Comparison of ENCODE assay signal across 1 cellular context in genomic region chr1:108746382-108747127, GRCh38.
TF ChIP-seq lines count a peak whose summit lies in the region.

Gene STXBP3 (plus strand): TSS chr1:108746674. CDS start chr1:108746738, 64 bp downstream.

TF ChIP-seq in K562, 482 proteins besides CTCF, POLR2A, EP300 and RAD21 (continued from another document and continues in another):
- no peak for TF ChIP-seq CEBPZ (IDR thresholded peaks at IDR 0.05; ENCODE audit: borderline replicate concordance, low read depth, low read length)
- no peak for TF ChIP-seq IFI16 (CRISPR knock-in tag; IDR thresholded peaks at IDR 0.05)
- TF ChIP-seq PTBP1 (IDR thresholded peaks at IDR 0.05; ENCODE audit: low read depth, low read length) = no peak
- no peak for TF ChIP-seq ZNF77 (CRISPR knock-in tag; IDR thresholded peaks at IDR 0.05)
- 0 out of 4 replicates have a peak, but pooled peaks of 1 of the 2 experiments have one; percentile 40 for TF ChIP-seq MLX (CRISPR knock-in tag; conservative IDR thresholded peaks at IDR 0.05)
- peak; percentile 56; the same call in 1 of the 2 replicates for TF ChIP-seq ZBTB1 (CRISPR knock-in tag; IDR thresholded peaks at IDR 0.05; ENCODE audit: borderline replicate concordance, low read depth)
- no peak for TF ChIP-seq TAL1 (IDR thresholded peaks at IDR 0.05)
- peak; percentile 92 for TF ChIP-seq TBP (optimal IDR thresholded peaks at IDR 0.05; ENCODE audit: low read depth, low read length)
- TF ChIP-seq PCBP1 (IDR thresholded peaks at IDR 0.05; ENCODE audit: low read depth, low read length, poor library complexity, severe bottlenecking) = peak; percentile 89
- no peak for TF ChIP-seq STAT5A (IDR thresholded peaks at IDR 0.05; ENCODE audit: borderline replicate concordance, low read length)
- no peak for TF ChIP-seq ZNF134 (CRISPR knock-in tag; conservative IDR thresholded peaks at IDR 0.05)
- TF ChIP-seq HOMEZ (CRISPR knock-in tag; IDR thresholded peaks at IDR 0.05) = no peak
- peak; percentile 36; the same call in 1 of the 2 replicates for TF ChIP-seq ZNF263 (CRISPR knock-in tag; IDR thresholded peaks at IDR 0.05; ENCODE audit: borderline replicate concordance)
- no peak for TF ChIP-seq ELK3 (CRISPR knock-in tag; IDR thresholded peaks at IDR 0.05)
- peak; percentile 53 for TF ChIP-seq NR2C2 (CRISPR knock-in tag; IDR thresholded peaks at IDR 0.05)
- TF ChIP-seq NR2C2 (tag; IDR thresholded peaks at IDR 0.05) = peak; percentile 63; the same call in 1 of the 2 replicates
- TF ChIP-seq ZNF699 (CRISPR knock-in tag; IDR thresholded peaks at IDR 0.05; ENCODE audit: insufficient replicate concordance) = no peak
- no peak for TF ChIP-seq TEAD2 (tag; IDR thresholded peaks at IDR 0.05)
- TF ChIP-seq TRIM28 (IDR thresholded peaks at IDR 0.05) = peak; percentile 37; the same call in 1 of the 2 replicates
- peak; percentile 7 to 94; a peak in 2 of 4 replicates for TF ChIP-seq TRIM24 (IDR thresholded peaks at IDR 0.05)
- peak; percentile 83; the same call in 1 of the 2 replicates for TF ChIP-seq CHAMP1 (IDR thresholded peaks at IDR 0.05)
- no peak for TF ChIP-seq BMI1 (IDR thresholded peaks at IDR 0.05; ENCODE audit: low read length)
- TF ChIP-seq PPARD (CRISPR knock-in tag; IDR thresholded peaks at IDR 0.05) = no peak
- peak; percentile 93 for TF ChIP-seq JUND (IDR thresholded peaks at IDR 0.05; ENCODE audit: borderline replicate concordance, low read depth, low read length)
- TF ChIP-seq JUND (tag; IDR thresholded peaks at IDR 0.05; ENCODE audit: borderline replicate concordance, low read depth, low read length) = peak; percentile 90; the same call in 2 of the 3 replicates
- TF ChIP-seq HDAC1 (IDR thresholded peaks at IDR 0.05) = peak in 1 of 2 experiments; percentile 91; a peak in 2 of 4 replicates
- TF ChIP-seq NCOA1 (IDR thresholded peaks at IDR 0.05; ENCODE audit: low read depth) = peak; percentile 73
- TF ChIP-seq ZNF277 (CRISPR knock-in tag; IDR thresholded peaks at IDR 0.05; ENCODE audit: borderline replicate concordance) = no peak
- TF ChIP-seq NFRKB (IDR thresholded peaks at IDR 0.05; ENCODE audit: low read depth) = peak; percentile 90
- no peak for TF ChIP-seq MAFG (tag; conservative IDR thresholded peaks at IDR 0.05)
- TF ChIP-seq FOXA3 (CRISPR knock-in tag; conservative IDR thresholded peaks at IDR 0.05 in 1 of 2, IDR thresholded peaks at IDR 0.05 in 1 of 2) = peak in 1 of 2 experiments; percentile 43; a peak in 1 of 4 replicates
- TF ChIP-seq XRCC5 (IDR thresholded peaks at IDR 0.05; ENCODE audit: low read depth, low read length) = peak; percentile 80
- no peak for TF ChIP-seq HDAC6 (IDR thresholded peaks at IDR 0.05; ENCODE audit: low read depth, low read length)
- peak; percentile 34; the same call in 1 of the 2 replicates for TF ChIP-seq ARID2 (IDR thresholded peaks at IDR 0.05)
- TF ChIP-seq SRF (CRISPR knock-in tag; IDR thresholded peaks at IDR 0.05) = peak in 1 of 2 experiments; percentile 82; a peak in 1 of 4 replicates
- TF ChIP-seq ELF2 (CRISPR knock-in tag; IDR thresholded peaks at IDR 0.05) = 0 out of 2 replicates have a peak, but pooled peaks have one; percentile 50
- TF ChIP-seq ZNF583 (CRISPR knock-in tag; IDR thresholded peaks at IDR 0.05) = peak; percentile 65; the same call in 1 of the 2 replicates
- TF ChIP-seq PKNOX1 (IDR thresholded peaks at IDR 0.05) = peak; percentile 60
- TF ChIP-seq KLF10 (CRISPR knock-in tag; IDR thresholded peaks at IDR 0.05) = no peak
- TF ChIP-seq ETS1 (conservative IDR thresholded peaks at IDR 0.05; ENCODE audit: control insufficient read depth, low read depth, low read length) = peak; percentile 80
- peak; percentile 55; the same call in 1 of the 2 replicates for TF ChIP-seq ZNF316 (IDR thresholded peaks at IDR 0.05)
- TF ChIP-seq WHSC1 (IDR thresholded peaks at IDR 0.05; ENCODE audit: low read length) = no peak
- no peak; the same call in 1 of the 2 replicates for TF ChIP-seq ADNP (tag; IDR thresholded peaks at IDR 0.05)
- TF ChIP-seq MAX (CRISPR knock-in tag; IDR thresholded peaks at IDR 0.05) = peak; percentile 94
- peak; percentile 74 for TF ChIP-seq NKRF (IDR thresholded peaks at IDR 0.05; ENCODE audit: borderline replicate concordance)
- no peak; the same call in 1 of the 2 replicates for TF ChIP-seq FOSL1 (tag; conservative IDR thresholded peaks at IDR 0.05)
- TF ChIP-seq HSF4 (CRISPR knock-in tag; IDR thresholded peaks at IDR 0.05; ENCODE audit: borderline replicate concordance) = no peak
- peak; percentile 61; the same call in 1 of the 2 replicates for TF ChIP-seq BHLHE40 (IDR thresholded peaks at IDR 0.05; ENCODE audit: low read length)
